10 cellular contexts compared by ENCODE assay signal in genomic region chr16:50093607-50094570, GRCh38. TPM values are rescaled to one million over a fixed set of nuclear protein-coding genes. Genes with fewer than 3 reads are reported as not detected.
DNase-seq lines count a peak whose midpoint lies in the region; ATAC-seq, FAIRE-seq and TF ChIP-seq lines count a peak whose summit lies in the region.
"Had no signal": no experiment of that assay in that cellular context is flagged by ENCODE, and none has a peak within 500 bp of the region (broad histone marks: within the 10 kb centered on the region; RNA-seq: fewer than 3 reads in every experiment).

No MANE protein-coding gene starts in this region.

- intact Hi-C loops in endothelial cell of umbilical vein (cut with micrococcal nuclease): loop anchor here (10.0 kb wide), 1 partner anchor 241 kb away; no protein-coding TSS in a partner anchor

- no peaks in the 10 kb centered on the region for H3K79me2 ChIP-seq in endothelial cell of umbilical vein (ENCODE audit: control insufficient read depth, insufficient read depth, low read length)

- peak in 11 of 14 donors; percentile 9 to 58 (median 23) for DNase-seq in C1 segment of cervical spinal cord (lab: John Stamatoyannopoulos, UW)
- peak; percentile 99 for DNase-seq in MV-4-11 (lab: John Stamatoyannopoulos, UW)
- peak; percentile 48 for DNase-seq in endothelial cell of umbilical vein (ENCODE audit: low read depth, low spot score)
- DNase-seq in nucleus accumbens (lab: John Stamatoyannopoulos, UW): peak in 30 of 56 donors; percentile 2 to 55 (median 14)
- no peak for DNase-seq in DMS 273 treated with DMSO at 0.1 percent for 48 hours (lab: John Stamatoyannopoulos, UW)
- no peak for DNase-seq in RPMI8226
- DNase-seq in NCI-H345 (lab: John Stamatoyannopoulos, UW): no peak
- DNase-seq: NCI-H524 treated with DMSO at 0.1 percent for 48 hours had no signal

- no peaks in the 10 kb centered on the region for H3K27me3 ChIP-seq in endothelial cell of umbilical vein (ENCODE audit: control insufficient read depth in 2 of 2, insufficient read depth in 2 of 2, low read length in 2 of 2)

- no peaks in the 10 kb centered on the region for H3K9me3 ChIP-seq in endothelial cell of umbilical vein (replicated peaks; ENCODE audit: control insufficient read depth, insufficient read depth, low read length)

- no peak overlapping the region for H3K9ac ChIP-seq in endothelial cell of umbilical vein (replicated peaks; ENCODE audit: extremely low read depth, insufficient read depth, low read length)

- peaks cover 2% of the 10 kb centered on the region for H3K4me1 ChIP-seq in endothelial cell of umbilical vein (ENCODE audit: control insufficient read depth, extremely low read depth, insufficient read depth, low read length)

- no peak overlapping the region for H3K4me2 ChIP-seq in endothelial cell of umbilical vein (ENCODE audit: insufficient read depth, low read length)

- TF ChIP-seq POLR2A in endothelial cell of umbilical vein (IDR thresholded peaks at IDR 0.05; ENCODE audit: low read depth, low read length): no peak
- TF ChIP-seq POLR2A in GM18505 (IDR thresholded peaks at IDR 0.05; ENCODE audit: borderline replicate concordance, extremely low read depth, insufficient read depth, insufficient read length): no peak

- no TSS peak for BruUV-seq in endothelial cell of umbilical vein (replicated peaks; lab: Mats Ljungman, UMichigan)

- ATAC-seq in GM18505 (IDR thresholded peaks at IDR 0.05; ENCODE audit: unreplicated experiment): no peak

- no peak for TF ChIP-seq CTCF in endothelial cell of umbilical vein (IDR thresholded peaks at IDR 0.05; ENCODE audit: extremely low read depth in 1 of 2, insufficient read depth in 1 of 2, low read depth in 1 of 2, low read length in 2 of 2)

- POLR2A ChIA-PET in endothelial cell of umbilical vein (lab: Charles Lee): no interaction called here

- H3K27ac ChIP-seq in endothelial cell of umbilical vein (ENCODE audit: insufficient read depth, low read depth, low read length): peak overlapping the region; percentile 55

- H3K4me3 ChIP-seq in endothelial cell of umbilical vein (replicated peaks in 1 of 3; ENCODE audit: insufficient read depth in 1 of 3, low read depth in 1 of 3, low read length in 3 of 3): no peak overlapping the region

- no peaks in the 10 kb centered on the region for H4K20me1 ChIP-seq in endothelial cell of umbilical vein (replicated peaks; ENCODE audit: control insufficient read depth, extremely low read depth, insufficient read depth, low read length)

- CTCF ChIA-PET in endothelial cell of umbilical vein (lab: Charles Lee): no interaction called here

- FAIRE-seq in endothelial cell of umbilical vein (lab: Jason Lieb, UNC): no peak
- FAIRE-seq: G401.6 had no signal

- no peaks in the 10 kb centered on the region for H3K9me1 ChIP-seq in endothelial cell of umbilical vein (replicated peaks; ENCODE audit: control insufficient read depth, extremely low read depth, insufficient read depth, low read length)

- dilution Hi-C loops in endothelial cell of umbilical vein (cut with MboI; ENCODE audit: extremely low pct_ligation_motif_present, low sequenced_read_pairs): no loop called here

- peaks cover 1 to 5% of the 10 kb centered on the region in 2 experiments for H3K36me3 ChIP-seq in endothelial cell of umbilical vein (ENCODE audit: control insufficient read depth in 2 of 2, extremely low read depth in 1 of 2, insufficient read depth in 2 of 2, low read length in 2 of 2)

- H2AFZ ChIP-seq in endothelial cell of umbilical vein (ENCODE audit: low read depth, low read length): no peak overlapping the region

TF ChIP-seq in endothelial cell of umbilical vein, 7 proteins besides CTCF, POLR2A, EP300 and RAD21:
- TF ChIP-seq JUN (IDR thresholded peaks at IDR 0.05; ENCODE audit: borderline replicate concordance, insufficient read depth, insufficient read length, low read depth): no peak
- no peak for TF ChIP-seq EZH2 (IDR thresholded peaks at IDR 0.05; ENCODE audit: borderline replicate concordance, low read depth, low read length, severe bottlenecking)
- no peak for TF ChIP-seq MYC (IDR thresholded peaks at IDR 0.05; ENCODE audit: low read depth, low read length)
- TF ChIP-seq POLR2AphosphoS5 (IDR thresholded peaks at IDR 0.05; ENCODE audit: insufficient read depth, low read depth, low read length): no peak
- no peak for TF ChIP-seq MAX (IDR thresholded peaks at IDR 0.05; ENCODE audit: insufficient read depth, insufficient read length)

RNA-seq across cellular contexts. Expression of gene HEATR3, which starts 28.1 kb away (rescaled TPM):
- total RNA-seq in endothelial cell of umbilical vein: 17.0 and 23.1 TPM in 2 replicates
- polyA plus RNA-seq in endothelial cell of umbilical vein: 6.7 and 8.4 TPM in 2 replicates
- 9.9 and 12.2 TPM in 2 replicates for polyA plus RNA-seq in endothelial cell of umbilical vein (2011; cell fraction: cytosol; rRNA removed)
- polyA plus RNA-seq in endothelial cell of umbilical vein (2011; cell fraction: nucleus; rRNA removed): 27.4 and 28.4 TPM in 2 replicates
- 13.2 and 17.2 TPM in 2 replicates for polyA plus RNA-seq in endothelial cell of umbilical vein (2012)
- 9.1 and 15.4 TPM in 2 replicates for polyA minus RNA-seq in endothelial cell of umbilical vein
- polyA minus RNA-seq in endothelial cell of umbilical vein (2011; cell fraction: cytosol; rRNA and poly(A)+ RNA removed): 31.7 TPM
- polyA minus RNA-seq in endothelial cell of umbilical vein (2011; cell fraction: nucleus; rRNA and poly(A)+ RNA removed): 11.5 and 13.9 TPM in 2 replicates

RNA-seq across cellular contexts. Expression of gene TENT4B, which starts 59.2 kb away (rescaled TPM):
- 13.1 TPM in 2 replicates for total RNA-seq in endothelial cell of umbilical vein
- polyA plus RNA-seq in endothelial cell of umbilical vein: 3.5 and 4.2 TPM in 2 replicates
- polyA plus RNA-seq in endothelial cell of umbilical vein (2011; cell fraction: cytosol; rRNA removed): 4.8 and 5.4 TPM in 2 replicates
- 8.8 and 12.1 TPM in 2 replicates for polyA plus RNA-seq in endothelial cell of umbilical vein (2011; cell fraction: nucleus; rRNA removed)
- polyA plus RNA-seq in endothelial cell of umbilical vein (2012): 7.6 and 7.7 TPM in 2 replicates
- polyA minus RNA-seq in endothelial cell of umbilical vein: 7.2 and 8.6 TPM in 2 replicates
- 10.3 TPM for polyA minus RNA-seq in endothelial cell of umbilical vein (2011; cell fraction: cytosol; rRNA and poly(A)+ RNA removed)
- polyA minus RNA-seq in endothelial cell of umbilical vein (2011; cell fraction: nucleus; rRNA and poly(A)+ RNA removed): 8.8 and 9.2 TPM in 2 replicates

Comparison
In these comparisons a context has a peak if more than half of its experiments do, and no peak if none do; other contexts are left out.
1. DNase-seq: peak in C1 segment of cervical spinal cord (11 of 14), MV-4-11 (single experiment), endothelial cell of umbilical vein (single experiment) and nucleus accumbens (30 of 56); none in DMS 273 treated with DMSO at 0.1 percent for 48 hours (single experiment), RPMI8226 (single experiment) and NCI-H345 (single experiment).